8 cellular contexts compared by ENCODE assay signal in genomic region chr9:20684865-20685696, GRCh38. TPM values are rescaled to one million over a fixed set of nuclear protein-coding genes. Genes with fewer than 3 reads are reported as not detected.
DNase-seq lines count a peak whose midpoint lies in the region; ATAC-seq and TF ChIP-seq lines count a peak whose summit lies in the region.

No MANE protein-coding gene starts in this region.

- H4K20me1 ChIP-seq in OCI-LY7 (ENCODE audit: insufficient read depth, low read length): no peaks in the 10 kb centered on the region; the same call in 1 of the 2 replicates

- H3K36me3 Mint-ChIP-seq in activated T-cell treated with anti-CD3 and anti-CD28 coated beads, Interleukin-2, amount 50 U/mL, for 4 hours (ENCODE audit: insufficient read depth): no peaks in the 10 kb centered on the region
- H3K36me3 Mint-ChIP-seq in nephron (ENCODE audit: low read depth): no peaks in the 10 kb centered on the region

- peak overlapping the region; percentile 29 for H3K27ac ChIP-seq in OCI-LY7 (ENCODE audit: low read depth, low read length, poor library complexity, severe bottlenecking)

- no peaks in the 10 kb centered on the region for H3K36me3 ChIP-seq in OCI-LY7 (ENCODE audit: insufficient read depth, low read length)
- H3K36me3 ChIP-seq in endocrine pancreas (ENCODE audit: control insufficient read depth, insufficient read depth, low read length): no peaks in the 10 kb centered on the region

- peak overlapping the region; percentile 92 for H3K9ac ChIP-seq in endocrine pancreas (ENCODE audit: control insufficient read depth, insufficient read depth, low read length)

- TSS peak; percentile 59 for BruUV-seq in OCI-LY7 (replicated peaks; lab: Mats Ljungman, UMichigan)

- no peaks in the 10 kb centered on the region for H3K9me3 ChIP-seq in OCI-LY7 (ENCODE audit: low read length)
- H3K9me3 ChIP-seq in endocrine pancreas (ENCODE audit: control insufficient read depth, low read length): no peaks in the 10 kb centered on the region

- intact Hi-C loops in OCI-LY7 (cut with micrococcal nuclease; ENCODE audit: unreplicated experiment): loop anchor here (1.0 to 10.0 kb wide), 4 partner anchors 63 to 652 kb away; partner anchors contain the start of genes KLHL9 and MLLT3

- peaks cover 27% of the 10 kb centered on the region for H3K4me1 Mint-ChIP-seq in activated T-cell treated with anti-CD3 and anti-CD28 coated beads, Interleukin-2, amount 50 U/mL, for 4 hours (ENCODE audit: low read depth)
- peaks cover 19% of the 10 kb centered on the region for H3K4me1 Mint-ChIP-seq in nephron

- no peak for DNase-seq in activated T-cell treated with anti-CD3 and anti-CD28 coated beads, Interleukin-2, amount 50 U/mL, for 4 hours
- DNase-seq in activated T-cell treated with anti-CD3 and anti-CD28 coated beads for 4 hours (no peak), OCI-LY7 (ENCODE audit: low spot score) (no peak), NCI-H2171 treated with DMSO at 0.1 percent for 48 hours (lab: John Stamatoyannopoulos, UW) (no peak), middle frontal gyrus (ENCODE audit: extremely low spot score, low spot score) (no peak), cerebellar cortex (ENCODE audit: low spot score) (no peak)

- H2AFZ ChIP-seq in OCI-LY7 (ENCODE audit: low read length): peak overlapping the region; percentile 86

- H3K4me3 Mint-ChIP-seq in activated T-cell treated with anti-CD3 and anti-CD28 coated beads, Interleukin-2, amount 50 U/mL, for 4 hours: peak overlapping the region; percentile 89
- peak overlapping the region; percentile 87 to 97 (median 93) for H3K4me3 Mint-ChIP-seq in nephron

- ATAC-seq in activated T-cell treated with anti-CD3 and anti-CD28 coated beads, Interleukin-2, amount 50 U/mL, for 4 hours: no peak

- H3K4me3 ChIP-seq in OCI-LY7 (ENCODE audit: low read depth, low read length, poor library complexity, severe bottlenecking) (peak overlapping the region; percentile 83), endocrine pancreas (ENCODE audit: control insufficient read depth, insufficient read depth, low read length) (peak overlapping the region; percentile 91)

- H3K27ac Mint-ChIP-seq in nephron: peak overlapping the region; percentile 73 to 93 (median 88)

- H3K4me1 ChIP-seq in OCI-LY7 (ENCODE audit: insufficient read depth, low read length, poor library complexity, severe bottlenecking) (peaks cover 16% of the 10 kb centered on the region), endocrine pancreas (ENCODE audit: control insufficient read depth, insufficient read depth, low read length) (peaks cover 22% of the 10 kb centered on the region)

- peaks cover 13% of the 10 kb centered on the region; the same call in 1 of the 2 replicates for H3K79me2 ChIP-seq in OCI-LY7 (ENCODE audit: insufficient read depth, low read depth, low read length)

- H3K9me2 ChIP-seq in OCI-LY7 (ENCODE audit: insufficient read depth, low read length): no peaks in the 10 kb centered on the region

- no peak for TF ChIP-seq CTCF in OCI-LY7 (conservative IDR thresholded peaks at IDR 0.05; ENCODE audit: low read length)
- no peak for TF ChIP-seq CTCF in nephron (IDR thresholded peaks at IDR 0.05; ENCODE audit: unreplicated experiment in 3 of 3)

- CTCF ChIA-PET in OCI-LY7 (lab: Charles Lee; ENCODE audit: unreplicated experiment): interaction anchor here (0.8 kb wide), 1 partner anchor 55 kb away, joined by 3 read pairs; no protein-coding TSS in a partner anchor

- H3K9me3 Mint-ChIP-seq in activated T-cell treated with anti-CD3 and anti-CD28 coated beads, Interleukin-2, amount 50 U/mL, for 4 hours: no peaks in the 10 kb centered on the region
- H3K9me3 Mint-ChIP-seq in nephron: no peaks in the 10 kb centered on the region

- POLR2A ChIA-PET in OCI-LY7 (lab: Charles Lee): interaction anchor here (0.6 to 2.0 kb wide), 16 partner anchors 11 to 433 kb away, joined by 3 to 7 read pairs (median 4); partner anchors contain the start of gene MLLT3

- no peaks in the 10 kb centered on the region for H3K27me3 ChIP-seq in endocrine pancreas (ENCODE audit: control insufficient read depth, insufficient read depth, low read length)

- H3K4me2 ChIP-seq in OCI-LY7 (ENCODE audit: low read length): peak overlapping the region; percentile 99

- H3K27me3 Mint-ChIP-seq in activated T-cell treated with anti-CD3 and anti-CD28 coated beads, Interleukin-2, amount 50 U/mL, for 4 hours (ENCODE audit: low read depth): no peaks in the 10 kb centered on the region
- H3K27me3 Mint-ChIP-seq in nephron (ENCODE audit: low read depth): no peaks in the 10 kb centered on the region

RNA-seq across cellular contexts. Expression of gene FOCAD, which starts 1.0 kb away (rescaled TPM):
- 10 to 100 TPM; 15.5 to 19.9 (median 18.6) TPM for total RNA-seq in activated T-cell treated with anti-CD3 and anti-CD28 coated beads, Interleukin-2, amount 50 U/mL, for 4 hours
- 12.4 and 13.8 TPM in 2 replicates for total RNA-seq in OCI-LY7 (2014; rRNA removed; shearing (Covaris generic))
- 16.6 and 18.5 TPM in 2 replicates for total RNA-seq in OCI-LY7 (2022)
